In the genomic region with DNA sequence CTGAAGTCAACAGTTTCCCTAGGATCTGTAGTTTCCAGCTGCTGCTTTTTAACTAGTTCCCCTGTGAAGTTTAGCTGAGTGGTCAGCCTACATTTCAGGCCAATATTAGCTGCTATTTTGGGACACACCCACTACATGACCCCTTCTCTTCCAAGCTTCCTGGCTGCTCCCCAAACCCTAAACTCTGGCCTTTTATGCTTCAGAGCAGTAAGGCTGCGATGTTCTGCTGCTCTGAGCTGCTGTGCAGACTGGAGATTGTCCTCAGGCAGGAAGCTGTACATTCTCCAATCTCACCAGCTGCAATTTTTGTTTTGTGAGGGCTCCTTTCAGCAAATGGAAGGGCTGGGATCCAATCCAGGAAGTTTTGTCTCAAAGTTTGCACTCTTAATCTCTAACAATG, we compare ENCODE assay signal across 1 cellular context.
TF ChIP-seq lines count a peak whose summit lies in the region.

No MANE protein-coding gene starts in this region.

TF ChIP-seq in HepG2, 621 proteins besides CTCF, POLR2A, EP300 and RAD21:
- TF ChIP-seq HOXA7 (CRISPR knock-in tag; IDR thresholded peaks at IDR 0.05) (no peak), ZNF75D (CRISPR knock-in tag; IDR thresholded peaks at IDR 0.05; ENCODE audit: borderline replicate concordance) (no peak), NR2F1 (CRISPR knock-in tag; IDR thresholded peaks at IDR 0.05) (no peak), FOXK1 (CRISPR knock-in tag; IDR thresholded peaks at IDR 0.05; ENCODE audit: borderline replicate concordance, low read depth) (no peak), TBP (CRISPR knock-in tag; IDR thresholded peaks at IDR 0.05) (no peak), ZNF367 (CRISPR knock-in tag; IDR thresholded peaks at IDR 0.05; ENCODE audit: borderline replicate concordance) (no peak)
